12 cellular contexts compared by ENCODE assay signal in genomic region chr2:171436307-171436706, GRCh38. TPM values are rescaled to one million over a fixed set of nuclear protein-coding genes. Genes with fewer than 3 reads are reported as not detected.
DNase-seq lines count a peak whose midpoint lies in the region; ATAC-seq, FAIRE-seq and TF ChIP-seq lines count a peak whose summit lies in the region.
"Had no signal": no experiment of that assay in that cellular context is flagged by ENCODE, and none has a peak within 500 bp of the region (broad histone marks: within the 10 kb centered on the region; RNA-seq: fewer than 3 reads in every experiment).

No MANE protein-coding gene starts in this region.

- CTCF ChIA-PET in MCF 10A (lab: Yijun Ruan, JAX) (no interaction called here), Calu3 (lab: Charles Lee) (no interaction called here)

- FAIRE-seq in pancreas (lab: Jason Lieb, UNC) = no peak

- H3K27me3 ChIP-seq in breast epithelium (no peaks in the 10 kb centered on the region), pancreas (no peaks in the 10 kb centered on the region)

- no TSS peak for BruUV-seq in MCF 10A (replicated peaks; lab: Mats Ljungman, UMichigan)
- no TSS peak for BruUV-seq in Calu3 (replicated peaks; lab: Mats Ljungman, UMichigan)

- H3K36me3 ChIP-seq in breast epithelium (no peaks in the 10 kb centered on the region), pancreas (peaks cover 0 to 5% (median 3%) of the 10 kb centered on the region in 3 donors)

- H3K27ac ChIP-seq in breast epithelium (no peak overlapping the region), pancreas (no peak overlapping the region)

- intact Hi-C loops in MCF 10A (cut with micrococcal nuclease) = no loop called here
- intact Hi-C loops in breast epithelium (cut with DNase I; ENCODE audit: low total_unique reads) = no loop called here
- intact Hi-C loops in Calu3 (cut with micrococcal nuclease; ENCODE audit: unreplicated experiment) = no loop called here
- intact Hi-C loops in pancreas (cut with DNase I) = no loop called here

- H3K36me3 Mint-ChIP-seq in MCF 10A (ENCODE audit: insufficient read depth, unreplicated experiment) = peaks cover 50% of the 10 kb centered on the region
- H3K36me3 Mint-ChIP-seq in Calu3 (ENCODE audit: insufficient read depth, unreplicated experiment) = peaks cover 40% of the 10 kb centered on the region

- TF ChIP-seq POLR2A in breast epithelium (IDR thresholded peaks at IDR 0.05) = no peak

- H3K4me3 ChIP-seq in breast epithelium (no peak overlapping the region), fibroblast of mammary gland (ENCODE audit: control insufficient read depth, low read depth, low read length) (no peak overlapping the region), pancreas (no peak overlapping the region)

- POLR2A ChIA-PET in MCF 10A (lab: Yijun Ruan, JAX) = interaction anchor here (1.8 to 6.2 kb wide), 3 partner anchors 86 to 506 kb away, joined by 5 to 108 read pairs (median 61); partner anchors contain the start of genes CYBRD1 and TLK1

- no peak overlapping the region for H3K4me3 Mint-ChIP-seq in MCF 10A (ENCODE audit: unreplicated experiment)
- no peak overlapping the region for H3K4me3 Mint-ChIP-seq in Calu3 (ENCODE audit: low read depth, unreplicated experiment)

- peak; percentile 64 for DNase-seq in MCF 10A (ENCODE audit: unreplicated experiment)
- DNase-seq in breast epithelium (ENCODE audit: low spot score in 2 of 2) = no peak
- peak; percentile 77 for DNase-seq in RPMI7951 (ENCODE audit: low read depth)
- DNase-seq in fibroblast of mammary gland (ENCODE audit: low read depth) = peak; percentile 91
- no peak for DNase-seq in Kasumi-1 (lab: John Stamatoyannopoulos, UW)
- no peak for DNase-seq in Calu3
- no peak for DNase-seq in GF-D8 (lab: John Stamatoyannopoulos, UW)
- DNase-seq in pancreas = no peak
- DNase-seq: naive thymus-derived CD8-positive, alpha-beta T cell; NCI-H1436 treated with DMSO at 0.1 percent for 48 hours; stimulated activated CD4-positive, alpha-beta T cell treated with anti-CD3 and anti-CD28 coated beads, Interleukin-15, amount 100 ng/mL, for 24 hours had no signal

- no peaks in the 10 kb centered on the region for H3K27me3 Mint-ChIP-seq in MCF 10A (ENCODE audit: insufficient read depth, unreplicated experiment)
- no peaks in the 10 kb centered on the region for H3K27me3 Mint-ChIP-seq in Calu3 (ENCODE audit: unreplicated experiment)
- H3K27me3 Mint-ChIP-seq: naive thymus-derived CD8-positive, alpha-beta T cell had no signal

- no peak overlapping the region for H3K27ac Mint-ChIP-seq in MCF 10A (ENCODE audit: low read depth, unreplicated experiment)
- H3K27ac Mint-ChIP-seq in Calu3 (ENCODE audit: unreplicated experiment) = no peak overlapping the region
- H3K27ac Mint-ChIP-seq: T-helper 2 cell treated with Interferon-gamma antibody and Interleukin-4, amounts not matched to agents 5 μg/mL and 100 μg/mL, for 36 hours had no signal

- TF ChIP-seq CTCF in MCF 10A (IDR thresholded peaks at IDR 0.05; ENCODE audit: unreplicated experiment) = no peak
- no peak for TF ChIP-seq CTCF in breast epithelium (IDR thresholded peaks at IDR 0.05)
- no peak for TF ChIP-seq CTCF in fibroblast of mammary gland (conservative IDR thresholded peaks at IDR 0.05; ENCODE audit: control insufficient read depth, insufficient read depth, low read depth, low read length)
- TF ChIP-seq CTCF in Calu3 (IDR thresholded peaks at IDR 0.05; ENCODE audit: unreplicated experiment) = no peak
- TF ChIP-seq CTCF in pancreas (IDR thresholded peaks at IDR 0.05) = no peak

- H3K9me3 ChIP-seq in breast epithelium (no peaks in the 10 kb centered on the region), pancreas (no peaks in the 10 kb centered on the region)

- 94 to 96% methylated on average over 1 of the region's 1 CpG for WGBS in pancreas, 2 donors

- peaks cover 17% of the 10 kb centered on the region for H3K4me1 Mint-ChIP-seq in MCF 10A (ENCODE audit: insufficient read depth, unreplicated experiment)
- peaks cover 10% of the 10 kb centered on the region for H3K4me1 Mint-ChIP-seq in Calu3 (ENCODE audit: low read depth, unreplicated experiment)

- H3K9me3 Mint-ChIP-seq in MCF 10A (ENCODE audit: unreplicated experiment) = no peaks in the 10 kb centered on the region
- H3K9me3 Mint-ChIP-seq in Calu3 (ENCODE audit: low read depth, unreplicated experiment) = no peaks in the 10 kb centered on the region
- H3K9me3 Mint-ChIP-seq: naive thymus-derived CD8-positive, alpha-beta T cell; T-helper 2 cell treated with Interferon-gamma antibody and Interleukin-4, amounts not matched to agents 5 μg/mL and 100 μg/mL, for 36 hours had no signal

- no peak for ATAC-seq in pancreas
- ATAC-seq: naive thymus-derived CD8-positive, alpha-beta T cell had no signal

- H3K4me1 ChIP-seq in breast epithelium (peaks cover 0 to 3% of the 10 kb centered on the region in 2 donors), pancreas (peaks cover 0 to 18% (median 7%) of the 10 kb centered on the region in 3 donors)

RNA-seq across cellular contexts. Expression of gene DCAF17, which starts 2.3 kb away (rescaled TPM):
- 20.8 and 21.3 TPM in 2 replicates for total RNA-seq in MCF 10A (2022)
- 10 to 100 TPM; 13.3 to 30.6 (median 24.6) TPM for total RNA-seq in breast epithelium
- 16.1 and 16.6 TPM in 2 replicates for total RNA-seq in RPMI7951 (2014; rRNA removed; shearing (Covaris generic))
- 11.9 and 13.1 TPM in 2 replicates for total RNA-seq in Calu3 (2022)
- total RNA-seq in pancreas = 10 to 100 TPM in 1 of 6 donors, 1 to 10 TPM in 5; 4.5 to 10.4 (median 6.9) TPM
- polyA plus RNA-seq in pancreas = 1 to 10 TPM; 2.9 to 3.7 TPM

RNA-seq across cellular contexts. Expression of gene METTL8, which starts 2.5 kb away (rescaled TPM):
- total RNA-seq in MCF 10A (2022) = 28.4 and 55.1 TPM in 2 replicates
- total RNA-seq in breast epithelium = 10 to 100 TPM; 21.4 to 26.9 (median 22.9) TPM
- 17.4 and 32.0 TPM in 2 replicates for total RNA-seq in RPMI7951 (2014; rRNA removed; shearing (Covaris generic))
- total RNA-seq in Calu3 (2022) = 21.6 and 22.4 TPM in 2 replicates
- 1 to 10 TPM; 4.3 to 9.0 (median 6.3) TPM for total RNA-seq in pancreas
- 1 to 10 TPM; 2.2 to 2.6 TPM for polyA plus RNA-seq in pancreas

Comparison
In these comparisons a context has a peak if more than half of its experiments do, and no peak if none do; other contexts are left out.
1. DNase-seq: peak in MCF 10A (single experiment), RPMI7951 (single experiment) and fibroblast of mammary gland (single experiment); none in breast epithelium (0 of 2), Kasumi-1 (0 of 2), Calu3 (single experiment), GF-D8 (single experiment) and pancreas (0 of 6).